ENCODE assay signal across 28 cellular contexts in genomic region chr18:47461977-47462376, GRCh38.
"Had no signal": no experiment of that assay in that cellular context is flagged by ENCODE, and none has a peak within 500 bp of the region (broad histone marks: within the 10 kb centered on the region; RNA-seq: fewer than 3 reads in every experiment).

No MANE protein-coding gene starts in this region.

- H3K27ac ChIP-seq: colonic mucosa, coronary artery, dorsolateral prefrontal cortex, epithelial cell of prostate, esophagus muscularis mucosa, esophagus squamous epithelium, foreskin keratinocyte, gastrocnemius medialis, gastroesophageal sphincter, heart left ventricle, heart right ventricle had no signal

- H3K36me3 ChIP-seq: colonic mucosa, esophagus muscularis mucosa, esophagus squamous epithelium, gastrocnemius medialis, gastroesophageal sphincter, heart left ventricle, heart right ventricle had no signal

- ATAC-seq: effector memory CD8-positive, alpha-beta T cell; esophagus mucosa; foreskin keratinocyte; gastrocnemius medialis; gastroesophageal sphincter; heart left ventricle; heart right ventricle had no signal

- H3K27me3 ChIP-seq: colonic mucosa, esophagus squamous epithelium, foreskin keratinocyte, gastrocnemius medialis had no signal

- H3K9me3 ChIP-seq: colonic mucosa, esophagus muscularis mucosa, esophagus squamous epithelium, gastrocnemius medialis, gastroesophageal sphincter, heart left ventricle, heart right ventricle had no signal

- DNase-seq: colonic mucosa; cortex of kidney; dermis blood vessel endothelial cell; dorsolateral prefrontal cortex; effector CD4-positive, alpha-beta T cell; effector CD8-positive, alpha-beta T cell; effector memory CD4-positive, alpha-beta T cell; effector memory CD8-positive, alpha-beta T cell; endodermal cell; erythroblast; esophagus squamous epithelium; foreskin fibroblast; foreskin keratinocyte; foreskin melanocyte; gastrocnemius medialis; glutamatergic neuron; head of caudate nucleus; heart left ventricle; heart right ventricle had no signal

- H3K4me3 ChIP-seq: colonic mucosa, coronary artery, dorsolateral prefrontal cortex, esophagus muscularis mucosa, esophagus squamous epithelium, gastrocnemius medialis, gastroesophageal sphincter, heart left ventricle, heart right ventricle had no signal

- FAIRE-seq: colon, endometrium, endothelial cell of umbilical vein, frontal cortex had no signal

- H3K4me1 ChIP-seq: colonic mucosa, esophagus muscularis mucosa, esophagus squamous epithelium, foreskin keratinocyte, gastrocnemius medialis, gastroesophageal sphincter, heart left ventricle, heart right ventricle had no signal
